ENCODE assay signal across 10 cellular contexts in the genomic region with DNA sequence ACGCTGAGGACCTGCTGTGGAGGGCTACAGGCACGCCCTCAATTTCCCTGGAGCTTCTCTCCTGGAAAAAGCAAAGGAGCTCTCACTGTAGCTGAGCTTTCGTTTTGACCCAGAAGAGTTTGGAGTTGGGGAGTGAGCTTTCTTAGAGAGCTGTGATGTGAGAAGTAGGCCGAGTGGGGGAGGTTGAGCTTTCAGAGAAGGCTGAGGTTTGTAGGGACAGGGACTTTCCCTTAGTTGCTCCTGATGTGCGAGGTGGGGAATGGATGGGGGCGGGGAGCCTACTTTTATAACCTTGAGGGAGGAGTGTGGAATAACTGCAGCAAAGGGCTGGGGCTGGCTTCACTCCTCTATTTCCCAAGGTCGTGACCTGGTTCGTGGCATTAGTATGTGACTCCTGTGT. TPM values are rescaled to one million over a fixed set of nuclear protein-coding genes. Genes with fewer than 3 reads are reported as not detected.
DNase-seq lines count a peak whose midpoint lies in the region; ATAC-seq and TF ChIP-seq lines count a peak whose summit lies in the region.
"Had no signal": no experiment of that assay in that cellular context is flagged by ENCODE, and none has a peak within 500 bp of the region (broad histone marks: within the 10 kb centered on the region; RNA-seq: fewer than 3 reads in every experiment).

No MANE protein-coding gene starts in this region.

- no peaks in the 10 kb centered on the region for H3K27me3 Mint-ChIP-seq in central memory CD8-positive, alpha-beta T cell
- peaks cover 12% of the 10 kb centered on the region for H3K27me3 Mint-ChIP-seq in activated T-helper 1 cell treated with anti-CD3 and anti-CD28 coated beads, Interleukin-12 subunit alpha, Interleukin-12 subunit beta, Interleukin-2, Interleukin-4 antibody, amounts not matched to agents 30 ng/mL and 10 ng/mL and 1 ng/mL, durations not matched to agents 14 hours and 24 hours and 36 hours (ENCODE audit: insufficient read depth)

- WGBS in sigmoid colon, 2 donors, result 21 to 51% methylated on average over 8 of the region's 8 CpGs

- peaks cover 43% of the 10 kb centered on the region for H3K4me1 Mint-ChIP-seq in central memory CD8-positive, alpha-beta T cell
- no peaks in the 10 kb centered on the region for H3K4me1 Mint-ChIP-seq in activated T-helper 1 cell treated with anti-CD3 and anti-CD28 coated beads, Interleukin-12 subunit alpha, Interleukin-12 subunit beta, Interleukin-2, Interleukin-4 antibody, amounts not matched to agents 30 ng/mL and 10 ng/mL and 1 ng/mL, durations not matched to agents 14 hours and 24 hours and 36 hours (ENCODE audit: low read depth)

- peak overlapping the region; percentile 77 for H3K27ac Mint-ChIP-seq in central memory CD8-positive, alpha-beta T cell (ENCODE audit: low read depth)
- no peak overlapping the region for H3K27ac Mint-ChIP-seq in activated T-helper 1 cell treated with anti-CD3 and anti-CD28 coated beads, Interleukin-12 subunit alpha, Interleukin-12 subunit beta, Interleukin-2, Interleukin-4 antibody, amounts not matched to agents 30 ng/mL and 10 ng/mL and 1 ng/mL, durations not matched to agents 14 hours and 24 hours and 36 hours
- H3K27ac Mint-ChIP-seq: activated CD4-positive, alpha-beta T cell treated with anti-CD3 and anti-CD28 coated beads for 36 hours had no signal

- H3K36me3 ChIP-seq in sigmoid colon, result peaks cover 0 to 14% (median 0%) of the 10 kb centered on the region in 4 donors

- ATAC-seq in central memory CD8-positive, alpha-beta T cell (replicated peaks; ENCODE audit: extremely low read depth, poor library complexity, severe bottlenecking), result no peak
- ATAC-seq in GM19324 (IDR thresholded peaks at IDR 0.05; ENCODE audit: low FRiP score, unreplicated experiment) (no peak), GM18909 (IDR thresholded peaks at IDR 0.05; ENCODE audit: poor library complexity, unreplicated experiment) (no peak)
- ATAC-seq: activated CD4-positive, alpha-beta T cell treated with anti-CD3 and anti-CD28 coated beads for 36 hours; PC-3 had no signal

- H3K36me3 Mint-ChIP-seq in central memory CD8-positive, alpha-beta T cell (ENCODE audit: insufficient read depth), result peaks cover 12% of the 10 kb centered on the region
- H3K36me3 Mint-ChIP-seq in activated T-helper 1 cell treated with anti-CD3 and anti-CD28 coated beads, Interleukin-12 subunit alpha, Interleukin-12 subunit beta, Interleukin-2, Interleukin-4 antibody, amounts not matched to agents 30 ng/mL and 10 ng/mL and 1 ng/mL, durations not matched to agents 14 hours and 24 hours and 36 hours (ENCODE audit: low read depth), result no peaks in the 10 kb centered on the region

- H3K4me1 ChIP-seq in sigmoid colon, result peaks cover 0 to 38% (median 29%) of the 10 kb centered on the region in 4 donors

- H3K27ac ChIP-seq in sigmoid colon, result peak overlapping the region; percentile 49 to 65 (median 59)

- intact Hi-C loops in sigmoid colon (cut with DNase I), result loop anchor here (5.0 kb wide), 1 partner anchor 49 kb away; a partner anchor contains a TSS
- intact Hi-C loops in activated T-helper 1 cell treated with anti-CD3 and anti-CD28 coated beads, Interleukin-12 subunit alpha, Interleukin-12 subunit beta, Interleukin-2, Interleukin-4 antibody, amounts not matched to agents 30 ng/mL and 10 ng/mL and 1 ng/mL, durations not matched to agents 14 hours and 24 hours and 36 hours (cut with micrococcal nuclease), result no loop called here

- DNase-seq in GM13976 (ENCODE audit: low spot score) (peak; percentile 41), iPS-NIHi7 (ENCODE audit: extremely low spot score) (peak; percentile 45), sigmoid colon (no peak), NCI-H1930 (lab: John Stamatoyannopoulos, UW) (no peak)
- DNase-seq in central memory CD8-positive, alpha-beta T cell (ENCODE audit: low spot score in 2 of 2), result no peak
- no peak for DNase-seq in activated T-helper 1 cell treated with anti-CD3 and anti-CD28 coated beads, Interleukin-12 subunit alpha, Interleukin-12 subunit beta, Interleukin-2, Interleukin-4 antibody, amounts not matched to agents 30 ng/mL and 10 ng/mL and 1 ng/mL, durations not matched to agents 14 hours and 24 hours and 36 hours (ENCODE audit: low spot score)
- DNase-seq: activated CD4-positive, alpha-beta T cell treated with anti-CD3 and anti-CD28 coated beads for 36 hours; PC-3 had no signal

- TF ChIP-seq POLR2A in sigmoid colon (IDR thresholded peaks at IDR 0.05), result no peak

- no peaks in the 10 kb centered on the region for H3K27me3 ChIP-seq in sigmoid colon

- in situ Hi-C loops in GM13976 (cut with MboI; ENCODE audit: low sequenced_read_pairs, unreplicated experiment), result no loop called here

- TF ChIP-seq CTCF in GM13976 (IDR thresholded peaks at IDR 0.05; ENCODE audit: borderline replicate concordance, control extremely low read depth, extremely low read depth, insufficient read depth, missing control alignments) (no peak), sigmoid colon (IDR thresholded peaks at IDR 0.05) (no peak)

- H3K9me3 ChIP-seq in sigmoid colon, result no peaks in the 10 kb centered on the region

- no peak for TF ChIP-seq EP300 in sigmoid colon (IDR thresholded peaks at IDR 0.05)

- no peak overlapping the region for H3K4me3 Mint-ChIP-seq in central memory CD8-positive, alpha-beta T cell
- H3K4me3 Mint-ChIP-seq in activated T-helper 1 cell treated with anti-CD3 and anti-CD28 coated beads, Interleukin-12 subunit alpha, Interleukin-12 subunit beta, Interleukin-2, Interleukin-4 antibody, amounts not matched to agents 30 ng/mL and 10 ng/mL and 1 ng/mL, durations not matched to agents 14 hours and 24 hours and 36 hours, result no peak overlapping the region
- H3K4me3 Mint-ChIP-seq: activated CD4-positive, alpha-beta T cell treated with anti-CD3 and anti-CD28 coated beads for 36 hours had no signal

- no peak overlapping the region for H3K4me3 ChIP-seq in sigmoid colon

- H3K9me3 Mint-ChIP-seq in central memory CD8-positive, alpha-beta T cell, result no peaks in the 10 kb centered on the region
- H3K9me3 Mint-ChIP-seq in activated T-helper 1 cell treated with anti-CD3 and anti-CD28 coated beads, Interleukin-12 subunit alpha, Interleukin-12 subunit beta, Interleukin-2, Interleukin-4 antibody, amounts not matched to agents 30 ng/mL and 10 ng/mL and 1 ng/mL, durations not matched to agents 14 hours and 24 hours and 36 hours, result no peaks in the 10 kb centered on the region

RNA-seq across cellular contexts. Expression of a gene that starts 47.1 kb away (rescaled TPM):
- total RNA-seq in sigmoid colon, result 100 to 1,000 TPM in 1 of 4 donors, 10 to 100 TPM in 3; 71.0 to 104 (median 78.8) TPM
- polyA plus RNA-seq in sigmoid colon, result 10 to 100 TPM in 1 of 3 donors, 1 to 10 TPM in 2; 1.4 to 10.1 (median 3.6) TPM
- 0.71 and 1.5 TPM in 2 replicates for total RNA-seq in activated T-helper 1 cell treated with anti-CD3 and anti-CD28 coated beads, Interleukin-12 subunit alpha, Interleukin-12 subunit beta, Interleukin-2, Interleukin-4 antibody, amounts not matched to agents 30 ng/mL and 10 ng/mL and 1 ng/mL, durations not matched to agents 14 hours and 24 hours and 36 hours

Comparison
In these comparisons a context has a peak if more than half of its experiments do, and no peak if none do; other contexts are left out.
1. DNase-seq: peak in GM13976 (single experiment) and iPS-NIHi7 (single experiment); none in central memory CD8-positive, alpha-beta T cell (0 of 2), sigmoid colon (single experiment), activated T-helper 1 cell treated with anti-CD3 and anti-CD28 coated beads, Interleukin-12 subunit alpha, Interleukin-12 subunit beta, Interleukin-2, Interleukin-4 antibody, amounts not matched to agents 30 ng/mL and 10 ng/mL and 1 ng/mL, durations not matched to agents 14 hours and 24 hours and 36 hours (single experiment) and NCI-H1930 (0 of 2).
2. RNA of a gene that starts 47.1 kb away (total RNA-seq): 71.0 to 104 TPM in sigmoid colon; 0.71 to 1.5 TPM in activated T-helper 1 cell treated with anti-CD3 and anti-CD28 coated beads, Interleukin-12 subunit alpha, Interleukin-12 subunit beta, Interleukin-2, Interleukin-4 antibody, amounts not matched to agents 30 ng/mL and 10 ng/mL and 1 ng/mL, durations not matched to agents 14 hours and 24 hours and 36 hours; every median in the first group is over 10 times any median in the second.